ENCODE assay signal across 1 cellular context in genomic region chr2:168355110-168355509, GRCh38.
TF ChIP-seq lines count a peak whose summit lies in the region.

No MANE protein-coding gene starts in this region.

TF ChIP-seq in H1, 55 proteins besides CTCF, POLR2A, EP300 and RAD21:
- TF ChIP-seq SP1 (IDR thresholded peaks at IDR 0.05; ENCODE audit: low read depth, low read length), result 0 out of 2 replicates have a peak, but pooled peaks have one; percentile 18
- no peak for TF ChIP-seq TAF1 (IDR thresholded peaks at IDR 0.05; ENCODE audit: low read depth, low read length)
